In the genomic region with DNA sequence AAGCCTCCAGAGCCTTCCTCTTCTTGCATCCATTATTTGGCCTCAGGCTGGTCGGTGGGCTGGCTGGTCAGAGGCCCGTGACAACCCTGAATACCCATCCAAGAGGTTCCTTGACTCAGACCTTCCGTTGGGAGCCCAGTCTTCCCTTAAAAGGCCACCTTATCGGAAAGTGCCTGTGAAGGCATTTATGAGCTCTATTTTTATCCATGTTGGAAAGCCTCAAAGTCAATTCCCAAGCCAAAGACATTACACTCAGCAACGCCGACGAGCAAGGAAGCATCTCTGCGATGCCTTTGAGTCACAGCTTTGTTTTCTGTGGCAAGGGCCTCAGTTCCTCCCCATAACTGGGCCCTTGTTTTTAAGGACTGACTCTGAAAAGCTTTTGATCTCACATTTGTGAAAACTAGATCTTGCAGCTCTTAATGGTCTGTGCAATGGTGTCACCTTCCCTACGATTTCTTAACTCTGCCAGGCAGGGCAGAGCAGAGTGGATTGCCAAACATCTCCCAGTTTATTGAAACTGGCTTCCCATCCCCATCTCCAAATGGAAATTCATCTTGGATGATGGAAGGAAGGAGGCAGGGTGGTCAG, we compare ENCODE assay signal across 11 cellular contexts. TPM values are rescaled to one million over a fixed set of nuclear protein-coding genes. Genes with fewer than 3 reads are reported as not detected.
DNase-seq lines count a peak whose midpoint lies in the region; ATAC-seq and TF ChIP-seq lines count a peak whose summit lies in the region.
"Had no signal": no experiment of that assay in that cellular context is flagged by ENCODE, and none has a peak within 500 bp of the region (broad histone marks: within the 10 kb centered on the region; RNA-seq: fewer than 3 reads in every experiment).

No MANE protein-coding gene starts in this region.

- intact Hi-C loops in Right ventricle myocardium inferior (cut with DNase I): loop anchor here (1.0 kb wide), 1 partner anchor 121 kb away; no protein-coding TSS in a partner anchor
- intact Hi-C loops in vagina (cut with DNase I): loop anchor here (1.0 kb wide), 1 partner anchor 13 kb away; a partner anchor contains a TSS

- no peak for DNase-seq in activated T-cell treated with anti-CD3 and anti-CD28 coated beads, Interleukin-2, amount 50 U/mL, for 72 hours
- DNase-seq in activated T-cell treated with anti-CD3 and anti-CD28 coated beads, Interleukin-2, amount 50 U/mL, for 48 hours: no peak
- DNase-seq in Right ventricle myocardium inferior (ENCODE audit: missing footprints) (no peak), nephron progenitor cell (no peak), vagina (ENCODE audit: extremely low spot score in 2 of 2) (no peak), NCI-H2171 (lab: John Stamatoyannopoulos, UW) (no peak), MV-4-11 (lab: John Stamatoyannopoulos, UW) (no peak)
- DNase-seq: activated CD4-positive, alpha-beta T cell treated with anti-CD3 and anti-CD28 coated beads, Interleukin-2, amount 50 U/mL, for 4 hours; body of pancreas; GDM1 had no signal

- H3K9me3 ChIP-seq in vagina: no peaks in the 10 kb centered on the region
- H3K9me3 ChIP-seq: body of pancreas had no signal

- peak overlapping the region; percentile 12 to 15 for H3K4me3 Mint-ChIP-seq in activated T-cell treated with anti-CD3 and anti-CD28 coated beads, Interleukin-2, amount 50 U/mL, for 72 hours
- H3K4me3 Mint-ChIP-seq in nephron progenitor cell: peak overlapping the region; percentile 13

- H3K27me3 ChIP-seq in vagina: no peaks in the 10 kb centered on the region
- H3K27me3 ChIP-seq: body of pancreas had no signal

- no peaks in the 10 kb centered on the region for H3K36me3 ChIP-seq in vagina

- H3K4me1 ChIP-seq in vagina: peaks cover 27% of the 10 kb centered on the region

- peaks cover 53% of the 10 kb centered on the region for H3K4me1 Mint-ChIP-seq in activated T-cell treated with anti-CD3 and anti-CD28 coated beads, Interleukin-2, amount 50 U/mL, for 72 hours (ENCODE audit: low read depth)
- H3K4me1 Mint-ChIP-seq in nephron progenitor cell: peaks cover 29% of the 10 kb centered on the region

- no peak overlapping the region for H3K27ac Mint-ChIP-seq in activated T-cell treated with anti-CD3 and anti-CD28 coated beads, Interleukin-2, amount 50 U/mL, for 72 hours
- H3K27ac Mint-ChIP-seq in nephron progenitor cell: peak overlapping the region; percentile 0

- peaks cover 3 to 5% of the 10 kb centered on the region in 2 donors for H3K36me3 Mint-ChIP-seq in activated T-cell treated with anti-CD3 and anti-CD28 coated beads, Interleukin-2, amount 50 U/mL, for 72 hours (ENCODE audit: insufficient read depth in 2 of 2)
- H3K36me3 Mint-ChIP-seq in nephron progenitor cell (ENCODE audit: low read depth): no peaks in the 10 kb centered on the region

- TF ChIP-seq POLR2A in vagina (IDR thresholded peaks at IDR 0.05): peak in 1 of 2 donors; percentile 39

- peak overlapping the region; percentile 84 for H3K27ac ChIP-seq in vagina
- H3K27ac ChIP-seq: body of pancreas had no signal

- no peak for ATAC-seq in activated T-cell treated with anti-CD3 and anti-CD28 coated beads, Interleukin-2, amount 50 U/mL, for 72 hours (replicated peaks in 1 of 2)
- peak; percentile 76 for ATAC-seq in Right ventricle myocardium inferior
- ATAC-seq in GM21526 (IDR thresholded peaks at IDR 0.05; ENCODE audit: low FRiP score, unreplicated experiment): no peak
- ATAC-seq: body of pancreas had no signal

- no peak for TF ChIP-seq CTCF in nephron progenitor cell (IDR thresholded peaks at IDR 0.05)
- TF ChIP-seq CTCF in vagina (IDR thresholded peaks at IDR 0.05): no peak

- no peaks in the 10 kb centered on the region for H3K27me3 Mint-ChIP-seq in activated T-cell treated with anti-CD3 and anti-CD28 coated beads, Interleukin-2, amount 50 U/mL, for 72 hours (ENCODE audit: low read depth)
- H3K27me3 Mint-ChIP-seq in nephron progenitor cell (ENCODE audit: low read depth, poor library complexity): peaks cover 12% of the 10 kb centered on the region

- H3K9me3 Mint-ChIP-seq in activated T-cell treated with anti-CD3 and anti-CD28 coated beads, Interleukin-2, amount 50 U/mL, for 72 hours: peaks cover 0 to 1% of the 10 kb centered on the region in 2 donors
- H3K9me3 Mint-ChIP-seq in nephron progenitor cell: no peaks in the 10 kb centered on the region

- peak overlapping the region in 1 of 2 donors; percentile 20 for H3K4me3 ChIP-seq in vagina
- H3K4me3 ChIP-seq: body of pancreas had no signal

RNA-seq across cellular contexts. Expression of a gene that starts 13.3 kb away (rescaled TPM):
- 10 to 100 TPM; 77.8 to 82.2 TPM for total RNA-seq in activated T-cell treated with anti-CD3 and anti-CD28 coated beads, Interleukin-2, amount 50 U/mL, for 72 hours
- total RNA-seq in Right ventricle myocardium inferior: 73.1 TPM
- total RNA-seq in vagina: 87.2 TPM

RNA-seq across cellular contexts. Expression of a gene that starts 16.6 kb away (rescaled TPM):
- 10 to 100 TPM; 62.6 to 73.9 TPM for total RNA-seq in activated T-cell treated with anti-CD3 and anti-CD28 coated beads, Interleukin-2, amount 50 U/mL, for 72 hours
- total RNA-seq in Right ventricle myocardium inferior: 59.3 TPM
- total RNA-seq in vagina: 42.0 TPM
